In genomic region chr2:101306410-101306809, GRCh38 we compare ENCODE assay signal across 8 cellular contexts. TPM values are rescaled to one million over a fixed set of nuclear protein-coding genes. Genes with fewer than 3 reads are reported as not detected.
DNase-seq lines count a peak whose midpoint lies in the region; ATAC-seq and TF ChIP-seq lines count a peak whose summit lies in the region.

No MANE protein-coding gene starts in this region.

- H3K4me1 ChIP-seq in CD8-positive, alpha-beta T cell (ENCODE audit: insufficient read depth, low read length): peaks cover 66% of the 10 kb centered on the region
- H3K4me1 ChIP-seq in effector memory CD4-positive, alpha-beta T cell (ENCODE audit: control insufficient read depth, insufficient read depth, low read length, poor library complexity, severe bottlenecking): peaks cover 50% of the 10 kb centered on the region
- peaks cover 4 to 15% of the 10 kb centered on the region in 2 experiments for H3K4me1 ChIP-seq in trophoblast cell (ENCODE audit: control insufficient read depth in 1 of 2, insufficient read depth in 2 of 2, low read length in 2 of 2)

- H3K27ac ChIP-seq in CD8-positive, alpha-beta T cell (ENCODE audit: low read depth, low read length): peak overlapping the region; percentile 81
- peak overlapping the region; percentile 91 for H3K27ac ChIP-seq in effector memory CD4-positive, alpha-beta T cell (ENCODE audit: insufficient read depth, low read length, poor library complexity, severe bottlenecking)
- H3K27ac ChIP-seq in trophoblast cell (ENCODE audit: low read depth, low read length): no peak overlapping the region

- peaks cover 81% of the 10 kb centered on the region for H3K4me1 Mint-ChIP-seq in CD8-positive, alpha-beta T cell (ENCODE audit: low read depth)

- CTCF ChIA-PET in CD8-positive, alpha-beta T cell (lab: Charles Lee): interaction anchor here (1.9 kb wide), 1 partner anchor 36 kb away, joined by 7 read pairs; no protein-coding TSS in a partner anchor

- no peak overlapping the region for H2BK120ac ChIP-seq in trophoblast cell (ENCODE audit: insufficient read depth, low read length, poor library complexity)

- no peak overlapping the region for H2BK5ac ChIP-seq in trophoblast cell (ENCODE audit: low read depth, low read length, poor library complexity)

- H4K8ac ChIP-seq in trophoblast cell (ENCODE audit: low read depth, low read length): no peak overlapping the region

- no peak overlapping the region for H2AK5ac ChIP-seq in trophoblast cell (ENCODE audit: low read length)

- H3K4me2 ChIP-seq in trophoblast cell (ENCODE audit: low read length): peak overlapping the region; percentile 91

- H4K12ac ChIP-seq in trophoblast cell (ENCODE audit: low read depth, low read length): no peak overlapping the region

- H3K27me3 ChIP-seq in CD8-positive, alpha-beta T cell (ENCODE audit: insufficient read depth, low read length): no peaks in the 10 kb centered on the region
- no peaks in the 10 kb centered on the region for H3K27me3 ChIP-seq in effector memory CD4-positive, alpha-beta T cell (replicated peaks; ENCODE audit: control insufficient read depth, insufficient read depth, low read length, poor library complexity, severe bottlenecking)
- H3K27me3 ChIP-seq in trophoblast cell (ENCODE audit: insufficient read depth, low read length): no peaks in the 10 kb centered on the region

- no peaks in the 10 kb centered on the region for H3K27me3 Mint-ChIP-seq in CD8-positive, alpha-beta T cell (ENCODE audit: low read depth)

- H3K79me1 ChIP-seq in trophoblast cell (ENCODE audit: low read length): peaks cover 14% of the 10 kb centered on the region

- H3K27ac Mint-ChIP-seq in CD8-positive, alpha-beta T cell: peak overlapping the region; percentile 99

- H3K23ac ChIP-seq in trophoblast cell (ENCODE audit: low read length): no peak overlapping the region

- peak overlapping the region; percentile 2 for H3K18ac ChIP-seq in trophoblast cell (ENCODE audit: low read length)

- H3K4me3 Mint-ChIP-seq in CD8-positive, alpha-beta T cell: peak overlapping the region; percentile 92

- H3K9me3 Mint-ChIP-seq in CD8-positive, alpha-beta T cell: no peaks in the 10 kb centered on the region

- no peak for ATAC-seq in CD8-positive, alpha-beta T cell
- ATAC-seq in GM21737 (IDR thresholded peaks at IDR 0.05; ENCODE audit: unreplicated experiment): peak; percentile 1
- no peak for ATAC-seq in HG03108 (IDR thresholded peaks at IDR 0.05; ENCODE audit: unreplicated experiment)

- H3K9ac ChIP-seq in trophoblast cell (ENCODE audit: low read length): no peak overlapping the region

- H3K4ac ChIP-seq in trophoblast cell (ENCODE audit: low read depth, low read length): peak overlapping the region; percentile 25

- no CpG with 5 or more reads among the region's 7 CpGs for WGBS in trophoblast cell (ENCODE audit: extremely low coverage, insufficient coverage, insufficient read length)

- no peak overlapping the region for H2BK12ac ChIP-seq in trophoblast cell (ENCODE audit: low read length)

- H3K9me3 ChIP-seq in CD8-positive, alpha-beta T cell (ENCODE audit: low read length): no peaks in the 10 kb centered on the region
- H3K9me3 ChIP-seq in effector memory CD4-positive, alpha-beta T cell (ENCODE audit: control insufficient read depth, low read length): no peaks in the 10 kb centered on the region
- peaks cover 4% of the 10 kb centered on the region for H3K9me3 ChIP-seq in trophoblast cell (ENCODE audit: insufficient read depth, low read depth, low read length)

- H2AFZ ChIP-seq in trophoblast cell (ENCODE audit: insufficient read depth, low read length, poor library complexity): no peak overlapping the region

- DNase-seq in CD8-positive, alpha-beta T cell: no peak
- DNase-seq in RKO (ENCODE audit: low spot score) (peak; percentile 8), trophoblast cell (peak in 1 of 2 donors; percentile 16), NCI-H82 treated with DMSO at 0.1 percent for 48 hours (lab: John Stamatoyannopoulos, UW; ENCODE audit: unreplicated experiment) (no peak), cerebellar nuclear complex (lab: John Stamatoyannopoulos, UW) (no peak)
- DNase-seq in effector memory CD4-positive, alpha-beta T cell: no peak

- peak overlapping the region; percentile 75 for H3K4me3 ChIP-seq in CD8-positive, alpha-beta T cell (ENCODE audit: low read depth, low read length)
- H3K4me3 ChIP-seq in effector memory CD4-positive, alpha-beta T cell (ENCODE audit: insufficient read depth, low read depth, low read length, poor library complexity, severe bottlenecking): peak overlapping the region; percentile 92
- no peak overlapping the region for H3K4me3 ChIP-seq in trophoblast cell (ENCODE audit: low read depth, low read length)

- H3K36me3 ChIP-seq in CD8-positive, alpha-beta T cell (ENCODE audit: insufficient read depth, low read length): no peaks in the 10 kb centered on the region
- H3K36me3 ChIP-seq in effector memory CD4-positive, alpha-beta T cell (ENCODE audit: control insufficient read depth, insufficient read depth, low read length): peaks cover 9% of the 10 kb centered on the region
- peaks cover 2% of the 10 kb centered on the region in 2 experiments for H3K36me3 ChIP-seq in trophoblast cell (ENCODE audit: control insufficient read depth in 1 of 2, insufficient read depth in 2 of 2, low read length in 2 of 2)

- H3K14ac ChIP-seq in trophoblast cell (ENCODE audit: low read length): no peak overlapping the region

- H3K79me2 ChIP-seq in trophoblast cell (ENCODE audit: control insufficient read depth, insufficient read depth, low read length, poor library complexity): peaks cover 24% of the 10 kb centered on the region

- H3K36me3 Mint-ChIP-seq in CD8-positive, alpha-beta T cell: peaks cover 44% of the 10 kb centered on the region

- H4K91ac ChIP-seq in trophoblast cell (ENCODE audit: low read depth, low read length): no peak overlapping the region

- POLR2A ChIA-PET in CD8-positive, alpha-beta T cell (lab: Charles Lee): interaction anchor here (0.7 to 2.2 kb wide), 6 partner anchors 8 to 422 kb away, joined by 3 to 13 read pairs (median 4); partner anchors contain the start of gene CNOT11

- no peak for TF ChIP-seq CTCF in CD8-positive, alpha-beta T cell (IDR thresholded peaks at IDR 0.05)

- intact Hi-C loops in CD8-positive, alpha-beta T cell (cut with DNase I, micrococcal nuclease): loop anchor here (2.0 to 10.0 kb wide), 6 partner anchors 36 to 744 kb away; partner anchors contain the start of genes MAP4K4 (in 1 of the 2) and PDCL3 (in 1 of the 2)

RNA-seq across cellular contexts. Expression of gene RNF149, which starts 2.1 kb away (rescaled TPM):
- 100 to 1,000 TPM; 128 to 129 TPM for total RNA-seq in CD8-positive, alpha-beta T cell
- polyA plus RNA-seq in trophoblast cell (2013): 52.8 and 58.2 TPM in 2 replicates

RNA-seq across cellular contexts. Expression of gene CNOT11, which starts 53.7 kb away (rescaled TPM):
- 10 to 100 TPM; 41.9 to 43.0 TPM for total RNA-seq in CD8-positive, alpha-beta T cell
- 48.6 and 51.0 TPM in 2 replicates for polyA plus RNA-seq in trophoblast cell (2013)
